In the genomic region with DNA sequence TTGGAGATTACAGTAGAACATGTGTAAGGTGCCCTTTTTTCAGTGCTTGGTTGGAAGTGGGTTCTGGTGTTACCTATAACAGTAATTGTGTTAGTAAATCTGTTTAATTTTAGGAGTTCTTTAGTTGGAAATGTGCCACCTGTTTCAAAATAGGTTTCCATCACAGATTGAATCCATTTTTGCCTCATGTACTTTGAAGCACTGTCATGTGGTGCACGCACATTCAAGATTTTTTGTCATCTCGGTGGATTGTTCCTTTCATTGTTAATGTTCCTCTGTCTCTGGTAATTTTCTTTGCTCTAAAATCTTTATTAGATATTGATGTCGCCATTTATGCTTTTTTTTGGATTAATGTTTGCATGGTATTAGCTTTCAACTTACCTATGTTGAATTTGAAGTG, we compare ENCODE assay signal across 9 cellular contexts. TPM values are rescaled to one million over a fixed set of nuclear protein-coding genes. Genes with fewer than 3 reads are reported as not detected.
DNase-seq lines count a peak whose midpoint lies in the region; ATAC-seq and TF ChIP-seq lines count a peak whose summit lies in the region.
"Had no signal": no experiment of that assay in that cellular context is flagged by ENCODE, and none has a peak within 500 bp of the region (broad histone marks: within the 10 kb centered on the region; RNA-seq: fewer than 3 reads in every experiment).

No MANE protein-coding gene starts in this region.

- H4K20me1 ChIP-seq in SK-N-SH (ENCODE audit: insufficient read depth) (0 out of 2 replicates have a peak, but pooled peaks cover 6% of the 10 kb centered on the region), smooth muscle cell (ENCODE audit: low read depth) (peaks cover 18% of the 10 kb centered on the region)

- H3K9ac ChIP-seq in SK-N-SH (peak overlapping the region; percentile 88; the same call in 1 of the 2 replicates), smooth muscle cell (ENCODE audit: low read depth) (peak overlapping the region; percentile 95)

- H3K36me3 ChIP-seq in SK-N-SH (replicated peaks in 1 of 2; ENCODE audit: control insufficient read depth in 1 of 2, insufficient read depth in 2 of 2, low read length in 1 of 2): no peaks in the 10 kb centered on the region
- H3K36me3 ChIP-seq in SJSA1: peaks cover 4% of the 10 kb centered on the region
- no peaks in the 10 kb centered on the region for H3K36me3 ChIP-seq in smooth muscle cell (ENCODE audit: low read depth)
- no peaks in the 10 kb centered on the region for H3K36me3 ChIP-seq in uterus

- POLR2A ChIA-PET in SK-N-SH (lab: Yijun Ruan, JAX): no interaction called here

- H2AFZ ChIP-seq in SK-N-SH (ENCODE audit: low read depth): no peak overlapping the region
- H2AFZ ChIP-seq in smooth muscle cell (ENCODE audit: low read depth): no peak overlapping the region

- H3K4me3 ChIP-seq in SK-N-SH (ENCODE audit: low read depth in 2 of 2, low read length in 1 of 2): peak overlapping the region; percentile 80 to 95
- peak overlapping the region; percentile 92 for H3K4me3 ChIP-seq in SJSA1
- H3K4me3 ChIP-seq in fibroblast of the aortic adventitia (ENCODE audit: low read depth, low read length): peak overlapping the region; percentile 74
- peak overlapping the region; percentile 89 for H3K4me3 ChIP-seq in smooth muscle cell
- peak overlapping the region in 1 of 2 donors; percentile 100 for H3K4me3 ChIP-seq in uterus

- no peak for TF ChIP-seq POLR2A in uterus (IDR thresholded peaks at IDR 0.05)

- TF ChIP-seq CTCF in SK-N-SH (IDR thresholded peaks at IDR 0.05) (no peak), fibroblast of the aortic adventitia (IDR thresholded peaks at IDR 0.05; ENCODE audit: insufficient read depth, low read length) (no peak), smooth muscle cell (IDR thresholded peaks at IDR 0.05; ENCODE audit: borderline replicate concordance, insufficient read depth, poor library complexity, severe bottlenecking) (no peak), uterus (IDR thresholded peaks at IDR 0.05) (no peak)

- no peaks in the 10 kb centered on the region for H3K9me2 ChIP-seq in SK-N-SH

- H3K4me1 ChIP-seq in SK-N-SH (ENCODE audit: control insufficient read depth in 1 of 2, insufficient read depth in 2 of 2, low read depth in 1 of 2, low read length in 1 of 2) (peaks cover 4 to 8% of the 10 kb centered on the region in 2 experiments; a peak in 3 of 4 replicates), SJSA1 (replicated peaks) (peaks cover 11% of the 10 kb centered on the region), smooth muscle cell (ENCODE audit: low read depth) (peaks cover 9% of the 10 kb centered on the region), uterus (no peaks in the 10 kb centered on the region)

- H3K27me3 ChIP-seq in SK-N-SH (ENCODE audit: insufficient read depth): no peaks in the 10 kb centered on the region
- no peaks in the 10 kb centered on the region for H3K27me3 ChIP-seq in SJSA1 (replicated peaks)
- H3K27me3 ChIP-seq in smooth muscle cell (ENCODE audit: low read depth): no peaks in the 10 kb centered on the region
- H3K27me3 ChIP-seq in uterus: no peaks in the 10 kb centered on the region

- intact Hi-C loops in uterus (cut with DNase I; ENCODE audit: low total_unique reads): no loop called here

- 73% methylated on average over 3 of the region's 3 CpGs for WGBS in SK-N-SH (ENCODE audit: low lambda C conversion rate)
- WGBS in smooth muscle cell (ENCODE audit: low lambda C conversion rate): 97% methylated on average over 3 of the region's 3 CpGs

- DNase-seq in SK-N-SH (no peak), SJSA1 (ENCODE audit: low read depth in 1 of 2, low spot score in 2 of 2) (no peak), fibroblast of the aortic adventitia (ENCODE audit: low read depth) (peak; percentile 4), smooth muscle cell (lab: John Stamatoyannopoulos, UW; ENCODE audit: unreplicated experiment) (no peak), A172 (ENCODE audit: low spot score) (no peak), uterus (no peak)
- DNase-seq: activated CD4-positive, alpha-beta T cell treated with anti-CD3 and anti-CD28 coated beads for 1 hour had no signal

- H3K4me2 ChIP-seq in SK-N-SH: peak overlapping the region; percentile 90
- peak overlapping the region; percentile 86 for H3K4me2 ChIP-seq in smooth muscle cell

- H3K79me2 ChIP-seq in SK-N-SH (ENCODE audit: insufficient read depth): peaks cover 50% of the 10 kb centered on the region
- peaks cover 44% of the 10 kb centered on the region for H3K79me2 ChIP-seq in smooth muscle cell (ENCODE audit: low read depth)

- TF ChIP-seq RAD21 in SK-N-SH (IDR thresholded peaks at IDR 0.05; ENCODE audit: low read length): no peak

- CTCF ChIA-PET in SK-N-SH (lab: Yijun Ruan, JAX): no interaction called here

- ATAC-seq in SK-N-SH treated with all-trans-retinoic acid at 6 μM for 48 hours (no peak), GM21526 (IDR thresholded peaks at IDR 0.05; ENCODE audit: low FRiP score, unreplicated experiment) (no peak)

- H3F3A ChIP-seq in SK-N-SH (replicated peaks; ENCODE audit: insufficient read depth) (peaks cover 10% of the 10 kb centered on the region), smooth muscle cell (ENCODE audit: low read depth) (no peaks in the 10 kb centered on the region)

- TF ChIP-seq EP300 in SK-N-SH (IDR thresholded peaks at IDR 0.05; ENCODE audit: borderline replicate concordance in 1 of 2, low read depth in 1 of 2, low read length in 1 of 2): no peak

- H3K9me3 ChIP-seq in SK-N-SH: no peaks in the 10 kb centered on the region
- peaks cover 4% of the 10 kb centered on the region; the same call in 1 of the 2 replicates for H3K9me3 ChIP-seq in SJSA1 (replicated peaks)
- H3K9me3 ChIP-seq in smooth muscle cell (replicated peaks; ENCODE audit: low read depth): no peaks in the 10 kb centered on the region
- no peaks in the 10 kb centered on the region for H3K9me3 ChIP-seq in uterus

- no peak overlapping the region for H3K27ac ChIP-seq in SK-N-SH (ENCODE audit: low read depth in 2 of 2, low read length in 1 of 2)
- no peak overlapping the region for H3K27ac ChIP-seq in SJSA1
- no peak overlapping the region for H3K27ac ChIP-seq in smooth muscle cell (ENCODE audit: low read depth)
- H3K27ac ChIP-seq in uterus: no peak overlapping the region

TF ChIP-seq in SK-N-SH, 30 proteins besides CTCF, POLR2A, EP300 and RAD21 (continues in another document):
- TF ChIP-seq RFX5 (IDR thresholded peaks at IDR 0.05; ENCODE audit: low read length) (no peak), ELF1 (IDR thresholded peaks at IDR 0.05) (no peak), POLR2AphosphoS5 (IDR thresholded peaks at IDR 0.05; ENCODE audit: low read depth, low read length) (no peak), TCF12 (IDR thresholded peaks at IDR 0.05) (no peak), GABPA (IDR thresholded peaks at IDR 0.05; ENCODE audit: low read depth) (no peak), FOXM1 (IDR thresholded peaks at IDR 0.05; ENCODE audit: low read depth) (no peak), TEAD4 (IDR thresholded peaks at IDR 0.05; ENCODE audit: borderline replicate concordance, insufficient read depth) (no peak)
- TF ChIP-seq, protein P1, sequence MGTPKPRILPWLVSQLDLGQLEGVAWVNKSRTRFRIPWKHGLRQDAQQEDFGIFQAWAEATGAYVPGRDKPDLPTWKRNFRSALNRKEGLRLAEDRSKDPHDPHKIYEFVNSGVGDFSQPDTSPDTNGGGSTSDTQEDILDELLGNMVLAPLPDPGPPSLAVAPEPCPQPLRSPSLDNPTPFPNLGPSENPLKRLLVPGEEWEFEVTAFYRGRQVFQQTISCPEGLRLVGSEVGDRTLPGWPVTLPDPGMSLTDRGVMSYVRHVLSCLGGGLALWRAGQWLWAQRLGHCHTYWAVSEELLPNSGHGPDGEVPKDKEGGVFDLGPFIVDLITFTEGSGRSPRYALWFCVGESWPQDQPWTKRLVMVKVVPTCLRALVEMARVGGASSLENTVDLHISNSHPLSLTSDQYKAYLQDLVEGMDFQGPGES (IDR thresholded peaks at IDR 0.05; ENCODE audit: low read depth, low read length): no peak
- TF ChIP-seq, protein P2, sequence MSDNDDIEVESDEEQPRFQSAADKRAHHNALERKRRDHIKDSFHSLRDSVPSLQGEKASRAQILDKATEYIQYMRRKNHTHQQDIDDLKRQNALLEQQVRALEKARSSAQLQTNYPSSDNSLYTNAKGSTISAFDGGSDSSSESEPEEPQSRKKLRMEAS (IDR thresholded peaks at IDR 0.05; ENCODE audit: low read depth): no peak

TF ChIP-seq in SK-N-SH treated with all-trans-retinoic acid at 6 μM for 48 hours, 23 proteins besides CTCF, POLR2A, EP300 and RAD21 (continues in another document):
- TF ChIP-seq, protein P3, sequence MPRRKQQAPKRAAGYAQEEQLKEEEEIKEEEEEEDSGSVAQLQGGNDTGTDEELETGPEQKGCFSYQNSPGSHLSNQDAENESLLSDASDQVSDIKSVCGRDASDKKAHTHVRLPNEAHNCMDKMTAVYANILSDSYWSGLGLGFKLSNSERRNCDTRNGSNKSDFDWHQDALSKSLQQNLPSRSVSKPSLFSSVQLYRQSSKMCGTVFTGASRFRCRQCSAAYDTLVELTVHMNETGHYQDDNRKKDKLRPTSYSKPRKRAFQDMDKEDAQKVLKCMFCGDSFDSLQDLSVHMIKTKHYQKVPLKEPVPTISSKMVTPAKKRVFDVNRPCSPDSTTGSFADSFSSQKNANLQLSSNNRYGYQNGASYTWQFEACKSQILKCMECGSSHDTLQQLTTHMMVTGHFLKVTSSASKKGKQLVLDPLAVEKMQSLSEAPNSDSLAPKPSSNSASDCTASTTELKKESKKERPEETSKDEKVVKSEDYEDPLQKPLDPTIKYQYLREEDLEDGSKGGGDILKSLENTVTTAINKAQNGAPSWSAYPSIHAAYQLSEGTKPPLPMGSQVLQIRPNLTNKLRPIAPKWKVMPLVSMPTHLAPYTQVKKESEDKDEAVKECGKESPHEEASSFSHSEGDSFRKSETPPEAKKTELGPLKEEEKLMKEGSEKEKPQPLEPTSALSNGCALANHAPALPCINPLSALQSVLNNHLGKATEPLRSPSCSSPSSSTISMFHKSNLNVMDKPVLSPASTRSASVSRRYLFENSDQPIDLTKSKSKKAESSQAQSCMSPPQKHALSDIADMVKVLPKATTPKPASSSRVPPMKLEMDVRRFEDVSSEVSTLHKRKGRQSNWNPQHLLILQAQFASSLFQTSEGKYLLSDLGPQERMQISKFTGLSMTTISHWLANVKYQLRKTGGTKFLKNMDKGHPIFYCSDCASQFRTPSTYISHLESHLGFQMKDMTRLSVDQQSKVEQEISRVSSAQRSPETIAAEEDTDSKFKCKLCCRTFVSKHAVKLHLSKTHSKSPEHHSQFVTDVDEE (CRISPR knock-in tag; IDR thresholded peaks at IDR 0.05): no peak

RNA-seq across cellular contexts. Expression of a gene that starts 1.3 kb away (rescaled TPM):
- 11.2 and 14.2 TPM in 2 replicates for polyA plus RNA-seq in SK-N-SH (2012; rRNA removed)
- polyA plus RNA-seq in SK-N-SH (2012; cell fraction: cytosol; rRNA removed): 5.5 and 8.4 TPM in 2 replicates
- 22.1 and 24.9 TPM in 2 replicates for polyA plus RNA-seq in SK-N-SH (2012; cell fraction: nucleus; rRNA removed)
- 10.7 and 14.3 TPM in 2 replicates for total RNA-seq in SJSA1 (2014; rRNA removed; shearing (Covaris generic))
- 22.0 and 30.8 TPM in 2 replicates for total RNA-seq in fibroblast of the aortic adventitia (ENCODE audit: low replicate concordance)
- 13.0 and 16.4 TPM in 2 replicates for total RNA-seq in smooth muscle cell
- 6.1 and 8.8 TPM in 2 replicates for polyA plus RNA-seq in smooth muscle cell
- 7.2 and 8.0 TPM in 2 replicates for total RNA-seq in A172 (2014; rRNA removed; shearing (Covaris generic))
- 100 to 1,000 TPM in 1 of 4 donors, 10 to 100 TPM in 3; 18.2 to 111 (median 70.3) TPM for total RNA-seq in uterus
